Comparison of ENCODE assay signal across 23 cellular contexts in the genomic region with DNA sequence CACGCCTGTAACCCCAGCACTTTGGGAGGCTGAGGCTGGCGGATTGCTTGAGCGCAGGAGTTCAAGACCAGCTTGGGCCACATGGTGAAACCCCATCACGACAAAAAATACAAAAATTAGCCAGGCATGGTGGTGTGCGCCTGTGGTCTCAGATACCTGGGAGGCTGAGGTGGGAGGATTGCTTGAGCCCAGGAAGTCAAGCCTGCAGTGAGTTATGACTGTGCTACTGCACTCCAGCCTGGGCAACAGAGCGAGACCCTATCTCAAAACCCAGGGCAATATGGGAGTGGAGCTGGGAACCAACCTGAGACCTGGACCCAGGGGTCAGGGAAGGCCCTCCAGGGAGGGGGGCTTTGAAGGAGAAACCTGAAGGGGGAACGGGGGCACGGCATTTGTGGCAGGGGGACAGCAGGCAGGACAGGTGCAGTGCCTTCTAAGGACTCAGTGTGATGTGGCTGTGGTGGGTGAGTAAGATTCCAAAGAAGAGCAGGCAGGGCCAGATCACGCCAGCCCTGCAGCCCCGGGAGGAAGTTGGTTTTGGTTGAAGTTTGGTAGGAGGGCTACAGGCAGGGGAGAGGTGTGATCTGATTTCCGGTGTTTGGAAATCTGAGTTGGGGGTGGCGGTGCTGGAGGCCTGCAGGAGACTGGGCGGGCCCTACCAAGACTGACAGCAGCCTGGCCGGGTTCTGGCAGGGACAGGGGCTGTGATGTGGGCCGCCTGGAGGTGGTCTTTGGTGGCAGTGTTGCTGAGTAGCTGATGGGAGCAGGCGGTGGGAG. TPM values are rescaled to one million over a fixed set of nuclear protein-coding genes. Genes with fewer than 3 reads are reported as not detected.
DNase-seq lines count a peak whose midpoint lies in the region; ATAC-seq and TF ChIP-seq lines count a peak whose summit lies in the region.
"Had no signal": no experiment of that assay in that cellular context is flagged by ENCODE, and none has a peak within 500 bp of the region (broad histone marks: within the 10 kb centered on the region; RNA-seq: fewer than 3 reads in every experiment).

No MANE protein-coding gene starts in this region.

- H3K27ac Mint-ChIP-seq in activated naive CD8-positive, alpha-beta T cell treated with anti-CD3 and anti-CD28 coated beads, Interleukin-2, amount 50 U/mL, for 24 hours = no peak overlapping the region
- peak overlapping the region; percentile 68 for H3K27ac Mint-ChIP-seq in neural progenitor cell

- H3K4me1 Mint-ChIP-seq in activated naive CD8-positive, alpha-beta T cell treated with anti-CD3 and anti-CD28 coated beads, Interleukin-2, amount 50 U/mL, for 24 hours = peaks cover 6% of the 10 kb centered on the region
- peaks cover 6% of the 10 kb centered on the region for H3K4me1 Mint-ChIP-seq in neural progenitor cell

- H3K9ac ChIP-seq in neural progenitor cell = no peak overlapping the region

- no peaks in the 10 kb centered on the region for H3K27me3 ChIP-seq in neural progenitor cell
- H3K27me3 ChIP-seq in upper lobe of right lung = no peaks in the 10 kb centered on the region
- H3K27me3 ChIP-seq: right lobe of liver, upper lobe of left lung had no signal

- H3K36me3 Mint-ChIP-seq in activated naive CD8-positive, alpha-beta T cell treated with anti-CD3 and anti-CD28 coated beads, Interleukin-2, amount 50 U/mL, for 24 hours (ENCODE audit: low read depth) = no peaks in the 10 kb centered on the region
- H3K36me3 Mint-ChIP-seq in neural progenitor cell = peaks cover 4% of the 10 kb centered on the region

- H3K79me2 ChIP-seq in neural progenitor cell (ENCODE audit: low read depth) = no peaks in the 10 kb centered on the region

- TF ChIP-seq CTCF in neural progenitor cell (IDR thresholded peaks at IDR 0.05) (no peak), upper lobe of right lung (IDR thresholded peaks at IDR 0.05) (no peak)

- no peaks in the 10 kb centered on the region for H4K20me1 ChIP-seq in neural progenitor cell (ENCODE audit: low read depth)

- H3K4me1 ChIP-seq in neural progenitor cell (no peaks in the 10 kb centered on the region), upper lobe of right lung (no peaks in the 10 kb centered on the region)
- H3K4me1 ChIP-seq: right lobe of liver, upper lobe of left lung had no signal

- no peak overlapping the region for H3K27ac ChIP-seq in neural progenitor cell
- no peak overlapping the region for H3K27ac ChIP-seq in upper lobe of right lung
- H3K27ac ChIP-seq: right lobe of liver, upper lobe of left lung, VCaP had no signal

- intact Hi-C loops in upper lobe of right lung (cut with DNase I) = no loop called here

- peak; percentile 29 for DNase-seq in activated CD4-positive, alpha-beta T cell treated with anti-CD3 and anti-CD28 coated beads for 48 hours
- no peak for DNase-seq in activated CD4-positive, alpha-beta T cell treated with anti-CD3 and anti-CD28 coated beads, Interleukin-2, amount 50 U/mL, for 1 hour
- peak; percentile 78 for DNase-seq in Jurkat, Clone E6-1 (ENCODE audit: low read depth, low spot score)
- no peak for DNase-seq in activated naive CD8-positive, alpha-beta T cell treated with anti-CD3 and anti-CD28 coated beads, Interleukin-2, amount 50 U/mL, for 24 hours
- DNase-seq in neural progenitor cell (ENCODE audit: low spot score) = no peak
- no peak for DNase-seq in AG20443 (ENCODE audit: low spot score)
- no peak for DNase-seq in upper lobe of right lung
- DNase-seq: CD8-positive, alpha-beta memory T cell; DMS153; GF-D8; kidney glomerular epithelial cell; NCI-H1092; NCI-H1930; NCI-H226; NCI-H774; OCI-M1; right lobe of liver; substantia nigra; upper lobe of left lung had no signal

- H3F3A ChIP-seq in neural progenitor cell (ENCODE audit: low read depth) = no peaks in the 10 kb centered on the region

- H3K9me3 ChIP-seq in neural progenitor cell (ENCODE audit: low read depth) = no peaks in the 10 kb centered on the region
- H3K9me3 ChIP-seq in upper lobe of right lung = no peaks in the 10 kb centered on the region
- H3K9me3 ChIP-seq: right lobe of liver, upper lobe of left lung had no signal

- H3K27me3 Mint-ChIP-seq in activated naive CD8-positive, alpha-beta T cell treated with anti-CD3 and anti-CD28 coated beads, Interleukin-2, amount 50 U/mL, for 24 hours = no peaks in the 10 kb centered on the region
- H3K27me3 Mint-ChIP-seq in neural progenitor cell (ENCODE audit: insufficient read depth, low read depth) = peaks cover 9% of the 10 kb centered on the region

- H2AFZ ChIP-seq in neural progenitor cell (replicated peaks) = no peak overlapping the region

- no peaks in the 10 kb centered on the region for H3K9me3 Mint-ChIP-seq in activated naive CD8-positive, alpha-beta T cell treated with anti-CD3 and anti-CD28 coated beads, Interleukin-2, amount 50 U/mL, for 24 hours
- no peaks in the 10 kb centered on the region for H3K9me3 Mint-ChIP-seq in neural progenitor cell
- H3K9me3 Mint-ChIP-seq: CD8-positive, alpha-beta memory T cell; central memory CD8-positive, alpha-beta T cell had no signal

- peak; percentile 53 for ATAC-seq in activated naive CD8-positive, alpha-beta T cell treated with anti-CD3 and anti-CD28 coated beads, Interleukin-2, amount 50 U/mL, for 24 hours
- ATAC-seq in upper lobe of right lung (no peak), HG03280 (IDR thresholded peaks at IDR 0.05; ENCODE audit: unreplicated experiment) (no peak)
- ATAC-seq: right lobe of liver had no signal

- H3K4me3 ChIP-seq in Jurkat, Clone E6-1 (ENCODE audit: low read length) = no peak overlapping the region
- H3K4me3 ChIP-seq in neural progenitor cell = no peak overlapping the region
- H3K4me3 ChIP-seq in upper lobe of right lung = no peak overlapping the region
- H3K4me3 ChIP-seq: lung, right lobe of liver, upper lobe of left lung had no signal

- no peak overlapping the region for H3K4me2 ChIP-seq in neural progenitor cell

- H3K4me3 Mint-ChIP-seq in activated naive CD8-positive, alpha-beta T cell treated with anti-CD3 and anti-CD28 coated beads, Interleukin-2, amount 50 U/mL, for 24 hours = no peak overlapping the region
- H3K4me3 Mint-ChIP-seq in neural progenitor cell = no peak overlapping the region
- H3K4me3 Mint-ChIP-seq: CD8-positive, alpha-beta memory T cell; central memory CD8-positive, alpha-beta T cell had no signal

- H3K36me3 ChIP-seq in neural progenitor cell (no peaks in the 10 kb centered on the region), upper lobe of right lung (no peaks in the 10 kb centered on the region)
- H3K36me3 ChIP-seq: right lobe of liver, upper lobe of left lung had no signal

RNA-seq across cellular contexts. Expression of a gene that starts 46.2 kb away (rescaled TPM):
- 3.5 TPM for polyA plus RNA-seq in Jurkat, Clone E6-1 (2012; ENCODE audit: insufficient read depth, insufficient read length)
- 1.0 and 1.2 TPM in 2 replicates for total RNA-seq in neural progenitor cell (ENCODE audit: low replicate concordance)
- total RNA-seq in upper lobe of right lung = 7.6 TPM

Comparison
In these comparisons a context has a peak if more than half of its experiments do, and no peak if none do; other contexts are left out.
1. DNase-seq: peak in activated CD4-positive, alpha-beta T cell treated with anti-CD3 and anti-CD28 coated beads for 48 hours (single experiment) and Jurkat, Clone E6-1 (single experiment); none in activated CD4-positive, alpha-beta T cell treated with anti-CD3 and anti-CD28 coated beads, Interleukin-2, amount 50 U/mL, for 1 hour (single experiment), activated naive CD8-positive, alpha-beta T cell treated with anti-CD3 and anti-CD28 coated beads, Interleukin-2, amount 50 U/mL, for 24 hours (single experiment), neural progenitor cell (single experiment), AG20443 (single experiment) and upper lobe of right lung (single experiment).